ENCODE assay signal across 8 cellular contexts in the genomic region with DNA sequence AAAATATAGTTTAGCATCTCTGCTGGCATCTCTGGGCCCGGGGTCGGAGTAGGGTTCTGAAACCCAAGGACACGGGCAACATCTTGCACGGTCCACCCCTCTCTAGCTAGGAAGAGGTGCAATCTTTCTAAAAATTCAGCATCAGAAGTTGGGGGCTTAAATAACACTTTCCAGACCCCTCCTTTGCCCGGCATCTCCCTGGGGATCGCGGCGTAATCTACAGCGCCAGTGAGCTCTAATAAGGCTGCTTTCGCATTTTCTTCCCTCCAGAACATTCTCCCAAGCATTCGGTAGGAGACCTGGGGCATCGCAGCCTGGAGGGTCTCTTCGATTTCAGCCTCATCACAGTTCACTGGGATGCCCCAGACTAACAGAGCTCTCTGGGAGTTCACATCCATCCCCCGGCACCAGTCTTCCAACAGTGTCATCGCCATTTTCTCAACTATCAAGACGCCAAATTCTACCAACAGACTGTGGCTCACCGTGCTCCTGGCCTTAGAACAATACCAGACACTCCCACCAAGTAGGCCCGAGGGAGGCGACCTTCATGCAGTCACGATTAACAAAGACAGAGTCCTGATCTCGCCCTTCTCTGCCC. TPM values are rescaled to one million over a fixed set of nuclear protein-coding genes. Genes with fewer than 3 reads are reported as not detected.
DNase-seq lines count a peak whose midpoint lies in the region; ATAC-seq and TF ChIP-seq lines count a peak whose summit lies in the region.

No MANE protein-coding gene starts in this region.

- H3F3A ChIP-seq in DOHH2 (ENCODE audit: control insufficient read depth, insufficient read depth), result peaks cover 31% of the 10 kb centered on the region

- H3K4me3 ChIP-seq in DOHH2 (ENCODE audit: low read length) (peak overlapping the region; percentile 94), KMS-11 (IDR thresholded peaks at IDR 0.05; ENCODE audit: insufficient read depth, low read depth, low read length) (no peak overlapping the region), mucosa of stomach (ENCODE audit: low read length) (peak overlapping the region; percentile 85)

- H3K4me1 ChIP-seq in DOHH2 (ENCODE audit: control insufficient read depth, low read length) (peaks cover 26% of the 10 kb centered on the region), KMS-11 (ENCODE audit: low read depth, poor library complexity, severe bottlenecking) (peaks cover 14% of the 10 kb centered on the region), mucosa of stomach (ENCODE audit: control insufficient read depth, insufficient read depth, low read length) (peaks cover 20% of the 10 kb centered on the region)

- H3K9me3 Mint-ChIP-seq in central memory CD8-positive, alpha-beta T cell, result no peaks in the 10 kb centered on the region

- no peaks in the 10 kb centered on the region for H3K27me3 Mint-ChIP-seq in central memory CD8-positive, alpha-beta T cell

- peak overlapping the region; percentile 47 for H2AFZ ChIP-seq in KMS-11 (ENCODE audit: low read depth)

- no peaks in the 10 kb centered on the region for H3K9me2 ChIP-seq in DOHH2 (replicated peaks; ENCODE audit: control insufficient read depth, low read length)

- H4K20me1 ChIP-seq in DOHH2 (ENCODE audit: control insufficient read depth, insufficient read depth, low read depth, low read length) (no peaks in the 10 kb centered on the region), KMS-11 (ENCODE audit: insufficient read depth) (no peaks in the 10 kb centered on the region)

- H3K27me3 ChIP-seq in DOHH2 (ENCODE audit: control insufficient read depth, low read length) (no peaks in the 10 kb centered on the region), KMS-11 (ENCODE audit: insufficient read depth, low read depth) (no peaks in the 10 kb centered on the region), mucosa of stomach (ENCODE audit: control insufficient read depth, insufficient read depth, low read length) (no peaks in the 10 kb centered on the region)

- H3K36me3 Mint-ChIP-seq in central memory CD8-positive, alpha-beta T cell (ENCODE audit: insufficient read depth), result peaks cover 40% of the 10 kb centered on the region

- TF ChIP-seq CTCF in DOHH2 (IDR thresholded peaks at IDR 0.05; ENCODE audit: low read depth, low read length, poor library complexity, severe bottlenecking), result no peak
- no peak for TF ChIP-seq CTCF in KMS-11 (conservative IDR thresholded peaks at IDR 0.05; ENCODE audit: low read depth, low read length)
- TF ChIP-seq CTCF in omental fat pad (IDR thresholded peaks at IDR 0.05), result no peak

- ATAC-seq in central memory CD8-positive, alpha-beta T cell (replicated peaks; ENCODE audit: extremely low read depth, poor library complexity, severe bottlenecking), result peak; percentile 2
- ATAC-seq in omental fat pad (ENCODE audit: low FRiP score), result no peak

- H3K9me3 ChIP-seq in DOHH2 (ENCODE audit: control insufficient read depth, insufficient read depth, low read length) (no peaks in the 10 kb centered on the region), mucosa of stomach (ENCODE audit: control insufficient read depth, low read length) (no peaks in the 10 kb centered on the region)

- H3K36me3 ChIP-seq in DOHH2 (ENCODE audit: control insufficient read depth, low read length) (peaks cover 27% of the 10 kb centered on the region), KMS-11 (ENCODE audit: insufficient read depth) (no peaks in the 10 kb centered on the region), mucosa of stomach (ENCODE audit: control insufficient read depth, insufficient read depth, low read length) (peaks cover 7% of the 10 kb centered on the region)

- H3K27ac Mint-ChIP-seq in central memory CD8-positive, alpha-beta T cell (ENCODE audit: low read depth), result peak overlapping the region; percentile 98

- H3K4me1 Mint-ChIP-seq in central memory CD8-positive, alpha-beta T cell, result peaks cover 30% of the 10 kb centered on the region

- H3K79me2 ChIP-seq in DOHH2 (ENCODE audit: control insufficient read depth, low read length) (peaks cover 23% of the 10 kb centered on the region), KMS-11 (ENCODE audit: insufficient read depth, low read depth) (peaks cover 16% of the 10 kb centered on the region)

- peak overlapping the region; percentile 98 for H3K4me3 Mint-ChIP-seq in central memory CD8-positive, alpha-beta T cell

- no peak for DNase-seq in central memory CD8-positive, alpha-beta T cell (ENCODE audit: low spot score in 2 of 2)
- DNase-seq in epidermal melanocyte (ENCODE audit: insufficient read length, low spot score), result no peak
- no peak for DNase-seq in middle frontal gyrus (ENCODE audit: extremely low spot score, low spot score)
- no peak for DNase-seq in stimulated activated CD4-positive, alpha-beta T cell treated with anti-CD3 and anti-CD28 coated beads, Interleukin-12 subunit alpha, Interleukin-12 subunit beta, amount 100 ng/mL, for 4 hours
- DNase-seq in omental fat pad (ENCODE audit: low spot score), result no peak

- H3K9ac ChIP-seq in KMS-11 (peak overlapping the region; percentile 88), mucosa of stomach (ENCODE audit: low read length) (peak overlapping the region; percentile 74)

- H3K4me2 ChIP-seq in DOHH2 (ENCODE audit: low read length) (peak overlapping the region; percentile 91), KMS-11 (peak overlapping the region; percentile 78)

- H3K27ac ChIP-seq in DOHH2 (ENCODE audit: low read depth, low read length), result peak overlapping the region; percentile 56
- peak overlapping the region; percentile 76 for H3K27ac ChIP-seq in KMS-11

RNA-seq across cellular contexts. Expression of a gene that starts 0.9 kb away (rescaled TPM):
- 10 to 100 TPM; 14.8 to 22.6 (median 20.1) TPM for total RNA-seq in omental fat pad
